ENCODE assay signal across 1 cellular context in the genomic region with DNA sequence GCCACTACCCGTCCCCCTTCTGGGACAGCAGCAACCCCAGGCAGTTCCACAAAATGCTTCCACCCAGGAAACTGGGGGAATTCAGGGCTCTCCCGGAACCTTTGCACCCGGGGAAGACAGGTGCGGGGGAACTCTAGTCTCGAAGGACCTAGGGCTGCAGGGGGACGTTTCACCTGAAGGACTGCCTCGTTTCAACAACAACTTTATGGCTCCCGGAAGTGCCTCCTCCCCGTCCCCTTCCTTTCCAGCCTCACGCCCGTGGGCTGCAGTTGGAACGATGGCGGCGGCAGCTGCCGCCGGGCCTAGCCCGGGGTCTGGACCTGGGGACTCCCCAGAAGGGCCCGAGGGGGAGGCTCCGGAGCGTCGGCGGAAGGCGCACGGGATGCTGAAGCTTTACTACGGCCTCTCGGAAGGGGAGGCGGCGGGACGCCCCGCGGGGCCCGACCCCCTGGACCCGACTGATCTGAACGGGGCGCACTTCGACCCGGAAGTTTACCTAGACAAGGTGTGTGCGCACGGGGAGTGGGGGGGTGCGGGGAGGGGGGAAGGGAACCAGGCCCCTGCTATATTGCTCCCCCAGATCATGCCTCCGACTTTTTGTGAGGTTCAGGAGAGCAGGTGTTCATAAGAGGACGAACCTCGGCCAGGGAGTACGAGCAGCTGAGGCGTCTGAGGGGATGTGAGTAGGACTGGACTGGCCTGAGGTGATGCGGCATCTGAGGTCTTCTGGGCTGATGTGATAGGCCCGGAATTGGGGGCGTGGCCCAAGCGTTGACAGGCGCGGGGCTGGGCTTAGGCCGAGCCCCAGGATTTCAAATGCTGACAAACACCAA.
A peak's percentile ranks its signal among the peaks of the same experiment; 100 is the strongest.
TF ChIP-seq lines count a peak whose summit lies in the region.

A gene (plus strand): TSS at position 241 of the 833 bp plus-strand sequence. CDS start 37 bp downstream, at position 278.

TF ChIP-seq in HepG2, 621 proteins besides CTCF, POLR2A, EP300 and RAD21 (continued from another document and continues in another):
- TF ChIP-seq, protein P1, sequence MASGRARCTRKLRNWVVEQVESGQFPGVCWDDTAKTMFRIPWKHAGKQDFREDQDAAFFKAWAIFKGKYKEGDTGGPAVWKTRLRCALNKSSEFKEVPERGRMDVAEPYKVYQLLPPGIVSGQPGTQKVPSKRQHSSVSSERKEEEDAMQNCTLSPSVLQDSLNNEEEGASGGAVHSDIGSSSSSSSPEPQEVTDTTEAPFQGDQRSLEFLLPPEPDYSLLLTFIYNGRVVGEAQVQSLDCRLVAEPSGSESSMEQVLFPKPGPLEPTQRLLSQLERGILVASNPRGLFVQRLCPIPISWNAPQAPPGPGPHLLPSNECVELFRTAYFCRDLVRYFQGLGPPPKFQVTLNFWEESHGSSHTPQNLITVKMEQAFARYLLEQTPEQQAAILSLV (CRISPR knock-in tag; IDR thresholded peaks at IDR 0.05; ENCODE audit: borderline replicate concordance): peak; percentile 78; the same call in 1 of the 2 replicates
- TF ChIP-seq ZNF724P (CRISPR knock-in tag; IDR thresholded peaks at IDR 0.05; ENCODE audit: borderline replicate concordance): no peak
- no peak for TF ChIP-seq CC2D1A (CRISPR knock-in tag; IDR thresholded peaks at IDR 0.05)
- no peak for TF ChIP-seq REXO4 (CRISPR knock-in tag; IDR thresholded peaks at IDR 0.05; ENCODE audit: borderline replicate concordance)
- TF ChIP-seq RXRA (CRISPR knock-in tag; IDR thresholded peaks at IDR 0.05): peak; percentile 63
- TF ChIP-seq, protein P2, sequence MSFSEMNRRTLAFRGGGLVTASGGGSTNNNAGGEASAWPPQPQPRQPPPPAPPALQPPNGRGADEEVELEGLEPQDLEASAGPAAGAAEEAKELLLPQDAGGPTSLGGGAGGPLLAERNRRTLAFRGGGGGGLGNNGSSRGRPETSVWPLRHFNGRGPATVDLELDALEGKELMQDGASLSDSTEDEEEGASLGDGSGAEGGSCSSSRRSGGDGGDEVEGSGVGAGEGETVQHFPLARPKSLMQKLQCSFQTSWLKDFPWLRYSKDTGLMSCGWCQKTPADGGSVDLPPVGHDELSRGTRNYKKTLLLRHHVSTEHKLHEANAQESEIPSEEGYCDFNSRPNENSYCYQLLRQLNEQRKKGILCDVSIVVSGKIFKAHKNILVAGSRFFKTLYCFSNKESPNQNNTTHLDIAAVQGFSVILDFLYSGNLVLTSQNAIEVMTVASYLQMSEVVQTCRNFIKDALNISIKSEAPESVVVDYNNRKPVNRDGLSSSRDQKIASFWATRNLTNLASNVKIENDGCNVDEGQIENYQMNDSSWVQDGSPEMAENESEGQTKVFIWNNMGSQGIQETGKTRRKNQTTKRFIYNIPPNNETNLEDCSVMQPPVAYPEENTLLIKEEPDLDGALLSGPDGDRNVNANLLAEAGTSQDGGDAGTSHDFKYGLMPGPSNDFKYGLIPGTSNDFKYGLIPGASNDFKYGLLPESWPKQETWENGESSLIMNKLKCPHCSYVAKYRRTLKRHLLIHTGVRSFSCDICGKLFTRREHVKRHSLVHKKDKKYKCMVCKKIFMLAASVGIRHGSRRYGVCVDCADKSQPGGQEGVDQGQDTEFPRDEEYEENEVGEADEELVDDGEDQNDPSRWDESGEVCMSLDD (CRISPR knock-in tag; IDR thresholded peaks at IDR 0.05; ENCODE audit: borderline replicate concordance): no peak
- TF ChIP-seq ERF (CRISPR knock-in tag; IDR thresholded peaks at IDR 0.05): peak; percentile 51; the same call in 1 of the 2 replicates
- no peak for TF ChIP-seq NCOA1 (CRISPR knock-in tag; IDR thresholded peaks at IDR 0.05)
- 0 out of 2 replicates have a peak, but pooled peaks have one; percentile 34 for TF ChIP-seq ZNF3 (CRISPR knock-in tag; IDR thresholded peaks at IDR 0.05)
- TF ChIP-seq NFE2L1 (CRISPR knock-in tag; IDR thresholded peaks at IDR 0.05; ENCODE audit: borderline replicate concordance): no peak
- peak; percentile 91 for TF ChIP-seq RBM39 (IDR thresholded peaks at IDR 0.05; ENCODE audit: low read depth, low read length, poor library complexity, severe bottlenecking)
- TF ChIP-seq, protein P3, sequence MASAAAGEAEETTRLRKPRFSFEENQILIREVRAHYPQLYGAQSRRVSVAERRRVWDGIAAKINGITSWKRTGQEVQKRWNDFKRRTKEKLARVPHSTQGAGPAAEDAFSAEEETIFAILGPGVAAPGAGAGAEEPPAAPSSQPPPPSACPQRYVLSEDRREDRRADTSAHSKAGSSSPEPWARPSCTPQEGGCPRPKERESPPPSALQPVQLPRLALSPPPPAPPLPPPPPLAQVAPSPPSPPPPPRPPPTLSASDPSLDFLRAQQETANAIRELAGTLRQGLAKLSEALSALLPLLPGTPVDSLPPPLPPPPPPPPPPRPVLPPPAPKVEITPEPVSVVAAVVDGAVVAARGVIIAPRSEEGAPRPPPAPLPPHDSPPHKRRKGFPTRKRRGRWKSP (CRISPR knock-in tag; IDR thresholded peaks at IDR 0.05): peak; percentile 55; the same call in 1 of the 2 replicates
- TF ChIP-seq EEA1 (CRISPR knock-in tag; IDR thresholded peaks at IDR 0.05; ENCODE audit: borderline replicate concordance): no peak
- no peak for TF ChIP-seq SMARCC2 (IDR thresholded peaks at IDR 0.05)
- TF ChIP-seq, protein P4, sequence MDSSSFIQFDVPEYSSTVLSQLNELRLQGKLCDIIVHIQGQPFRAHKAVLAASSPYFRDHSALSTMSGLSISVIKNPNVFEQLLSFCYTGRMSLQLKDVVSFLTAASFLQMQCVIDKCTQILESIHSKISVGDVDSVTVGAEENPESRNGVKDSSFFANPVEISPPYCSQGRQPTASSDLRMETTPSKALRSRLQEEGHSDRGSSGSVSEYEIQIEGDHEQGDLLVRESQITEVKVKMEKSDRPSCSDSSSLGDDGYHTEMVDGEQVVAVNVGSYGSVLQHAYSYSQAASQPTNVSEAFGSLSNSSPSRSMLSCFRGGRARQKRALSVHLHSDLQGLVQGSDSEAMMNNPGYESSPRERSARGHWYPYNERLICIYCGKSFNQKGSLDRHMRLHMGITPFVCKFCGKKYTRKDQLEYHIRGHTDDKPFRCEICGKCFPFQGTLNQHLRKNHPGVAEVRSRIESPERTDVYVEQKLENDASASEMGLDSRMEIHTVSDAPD (CRISPR knock-in tag; IDR thresholded peaks at IDR 0.05): no peak
- TF ChIP-seq THYN1 (CRISPR knock-in tag; IDR thresholded peaks at IDR 0.05; ENCODE audit: borderline replicate concordance, low read depth): no peak
- peak; percentile 55; the same call in 1 of the 2 replicates for TF ChIP-seq KDM3A (CRISPR knock-in tag; IDR thresholded peaks at IDR 0.05; ENCODE audit: low read depth)
- no peak for TF ChIP-seq TOPORS (CRISPR knock-in tag; IDR thresholded peaks at IDR 0.05)
- TF ChIP-seq SP1 (IDR thresholded peaks at IDR 0.05): no peak
- peak; percentile 96 for TF ChIP-seq SP1 (CRISPR knock-in tag; IDR thresholded peaks at IDR 0.05)
- no peak for TF ChIP-seq FOXM1 (CRISPR knock-in tag; IDR thresholded peaks at IDR 0.05)
- TF ChIP-seq HMG20A (CRISPR knock-in tag; IDR thresholded peaks at IDR 0.05; ENCODE audit: borderline replicate concordance): no peak
- TF ChIP-seq, protein P5, sequence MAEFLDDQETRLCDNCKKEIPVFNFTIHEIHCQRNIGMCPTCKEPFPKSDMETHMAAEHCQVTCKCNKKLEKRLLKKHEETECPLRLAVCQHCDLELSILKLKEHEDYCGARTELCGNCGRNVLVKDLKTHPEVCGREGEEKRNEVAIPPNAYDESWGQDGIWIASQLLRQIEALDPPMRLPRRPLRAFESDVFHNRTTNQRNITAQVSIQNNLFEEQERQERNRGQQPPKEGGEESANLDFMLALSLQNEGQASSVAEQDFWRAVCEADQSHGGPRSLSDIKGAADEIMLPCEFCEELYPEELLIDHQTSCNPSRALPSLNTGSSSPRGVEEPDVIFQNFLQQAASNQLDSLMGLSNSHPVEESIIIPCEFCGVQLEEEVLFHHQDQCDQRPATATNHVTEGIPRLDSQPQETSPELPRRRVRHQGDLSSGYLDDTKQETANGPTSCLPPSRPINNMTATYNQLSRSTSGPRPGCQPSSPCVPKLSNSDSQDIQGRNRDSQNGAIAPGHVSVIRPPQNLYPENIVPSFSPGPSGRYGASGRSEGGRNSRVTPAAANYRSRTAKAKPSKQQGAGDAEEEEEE (CRISPR knock-in tag; IDR thresholded peaks at IDR 0.05; ENCODE audit: borderline replicate concordance): no peak
- TF ChIP-seq, protein P6, sequence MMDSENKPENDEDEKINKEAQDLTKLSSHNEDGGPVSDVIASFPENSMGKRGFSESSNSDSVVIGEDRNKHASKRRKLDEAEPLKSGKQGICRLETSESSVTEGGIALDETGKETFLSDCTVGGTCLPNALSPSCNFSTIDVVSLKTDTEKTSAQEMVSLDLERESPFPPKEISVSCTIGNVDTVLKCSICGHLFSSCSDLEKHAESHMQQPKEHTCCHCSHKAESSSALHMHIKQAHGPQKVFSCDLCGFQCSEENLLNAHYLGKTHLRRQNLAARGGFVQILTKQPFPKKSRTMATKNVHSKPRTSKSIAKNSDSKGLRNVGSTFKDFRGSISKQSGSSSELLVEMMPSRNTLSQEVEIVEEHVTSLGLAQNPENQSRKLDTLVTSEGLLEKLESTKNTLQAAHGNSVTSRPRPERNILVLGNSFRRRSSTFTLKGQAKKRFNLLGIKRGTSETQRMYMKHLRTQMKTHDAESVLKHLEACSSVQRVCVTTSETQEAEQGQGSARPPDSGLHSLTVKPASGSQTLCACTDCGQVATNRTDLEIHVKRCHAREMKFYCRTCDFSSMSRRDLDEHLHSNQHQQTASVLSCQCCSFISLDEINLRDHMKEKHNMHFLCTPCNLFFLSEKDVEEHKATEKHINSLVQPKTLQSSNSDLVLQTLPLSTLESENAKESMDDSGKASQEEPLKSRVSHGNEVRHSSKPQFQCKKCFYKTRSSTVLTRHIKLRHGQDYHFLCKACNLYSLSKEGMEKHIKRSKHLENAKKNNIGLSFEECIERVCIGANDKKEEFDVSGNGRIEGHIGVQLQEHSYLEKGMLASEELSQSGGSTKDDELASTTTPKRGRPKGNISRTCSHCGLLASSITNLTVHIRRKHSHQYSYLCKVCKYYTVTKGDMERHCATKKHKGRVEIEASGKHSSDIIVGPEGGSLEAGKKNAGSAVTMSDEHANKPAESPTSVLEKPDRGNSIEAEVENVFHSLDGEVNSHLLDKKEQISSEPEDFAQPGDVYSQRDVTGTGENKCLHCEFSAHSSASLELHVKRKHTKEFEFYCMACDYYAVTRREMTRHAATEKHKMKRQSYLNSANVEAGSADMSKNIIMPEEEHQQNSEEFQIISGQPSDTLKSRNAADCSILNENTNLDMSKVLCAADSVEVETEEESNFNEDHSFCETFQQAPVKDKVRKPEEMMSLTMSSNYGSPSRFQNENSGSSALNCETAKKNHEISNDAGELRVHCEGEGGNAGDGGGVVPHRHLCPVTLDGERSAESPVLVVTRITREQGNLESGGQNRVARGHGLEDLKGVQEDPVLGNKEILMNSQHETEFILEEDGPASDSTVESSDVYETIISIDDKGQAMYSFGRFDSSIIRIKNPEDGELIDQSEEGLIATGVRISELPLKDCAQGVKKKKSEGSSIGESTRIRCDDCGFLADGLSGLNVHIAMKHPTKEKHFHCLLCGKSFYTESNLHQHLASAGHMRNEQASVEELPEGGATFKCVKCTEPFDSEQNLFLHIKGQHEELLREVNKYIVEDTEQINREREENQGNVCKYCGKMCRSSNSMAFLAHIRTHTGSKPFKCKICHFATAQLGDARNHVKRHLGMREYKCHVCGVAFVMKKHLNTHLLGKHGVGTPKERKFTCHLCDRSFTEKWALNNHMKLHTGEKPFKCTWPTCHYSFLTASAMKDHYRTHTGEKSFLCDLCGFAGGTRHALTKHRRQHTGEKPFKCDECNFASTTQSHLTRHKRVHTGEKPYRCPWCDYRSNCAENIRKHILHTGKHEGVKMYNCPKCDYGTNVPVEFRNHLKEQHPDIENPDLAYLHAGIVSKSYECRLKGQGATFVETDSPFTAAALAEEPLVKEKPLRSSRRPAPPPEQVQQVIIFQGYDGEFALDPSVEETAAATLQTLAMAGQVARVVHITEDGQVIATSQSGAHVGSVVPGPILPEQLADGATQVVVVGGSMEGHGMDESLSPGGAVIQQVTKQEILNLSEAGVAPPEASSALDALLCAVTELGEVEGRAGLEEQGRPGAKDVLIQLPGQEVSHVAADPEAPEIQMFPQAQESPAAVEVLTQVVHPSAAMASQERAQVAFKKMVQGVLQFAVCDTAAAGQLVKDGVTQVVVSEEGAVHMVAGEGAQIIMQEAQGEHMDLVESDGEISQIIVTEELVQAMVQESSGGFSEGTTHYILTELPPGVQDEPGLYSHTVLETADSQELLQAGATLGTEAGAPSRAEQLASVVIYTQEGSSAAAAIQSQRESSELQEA (CRISPR knock-in tag; IDR thresholded peaks at IDR 0.05; ENCODE audit: not compliant biosample characterization): no peak
- TF ChIP-seq, protein P7, sequence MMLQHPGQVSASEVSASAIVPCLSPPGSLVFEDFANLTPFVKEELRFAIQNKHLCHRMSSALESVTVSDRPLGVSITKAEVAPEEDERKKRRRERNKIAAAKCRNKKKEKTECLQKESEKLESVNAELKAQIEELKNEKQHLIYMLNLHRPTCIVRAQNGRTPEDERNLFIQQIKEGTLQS (CRISPR knock-in tag; IDR thresholded peaks at IDR 0.05): peak; percentile 51; the same call in 1 of the 2 replicates
- peak; percentile 96 for TF ChIP-seq SIN3B (IDR thresholded peaks at IDR 0.05; ENCODE audit: low read length)
- TF ChIP-seq, protein P8, sequence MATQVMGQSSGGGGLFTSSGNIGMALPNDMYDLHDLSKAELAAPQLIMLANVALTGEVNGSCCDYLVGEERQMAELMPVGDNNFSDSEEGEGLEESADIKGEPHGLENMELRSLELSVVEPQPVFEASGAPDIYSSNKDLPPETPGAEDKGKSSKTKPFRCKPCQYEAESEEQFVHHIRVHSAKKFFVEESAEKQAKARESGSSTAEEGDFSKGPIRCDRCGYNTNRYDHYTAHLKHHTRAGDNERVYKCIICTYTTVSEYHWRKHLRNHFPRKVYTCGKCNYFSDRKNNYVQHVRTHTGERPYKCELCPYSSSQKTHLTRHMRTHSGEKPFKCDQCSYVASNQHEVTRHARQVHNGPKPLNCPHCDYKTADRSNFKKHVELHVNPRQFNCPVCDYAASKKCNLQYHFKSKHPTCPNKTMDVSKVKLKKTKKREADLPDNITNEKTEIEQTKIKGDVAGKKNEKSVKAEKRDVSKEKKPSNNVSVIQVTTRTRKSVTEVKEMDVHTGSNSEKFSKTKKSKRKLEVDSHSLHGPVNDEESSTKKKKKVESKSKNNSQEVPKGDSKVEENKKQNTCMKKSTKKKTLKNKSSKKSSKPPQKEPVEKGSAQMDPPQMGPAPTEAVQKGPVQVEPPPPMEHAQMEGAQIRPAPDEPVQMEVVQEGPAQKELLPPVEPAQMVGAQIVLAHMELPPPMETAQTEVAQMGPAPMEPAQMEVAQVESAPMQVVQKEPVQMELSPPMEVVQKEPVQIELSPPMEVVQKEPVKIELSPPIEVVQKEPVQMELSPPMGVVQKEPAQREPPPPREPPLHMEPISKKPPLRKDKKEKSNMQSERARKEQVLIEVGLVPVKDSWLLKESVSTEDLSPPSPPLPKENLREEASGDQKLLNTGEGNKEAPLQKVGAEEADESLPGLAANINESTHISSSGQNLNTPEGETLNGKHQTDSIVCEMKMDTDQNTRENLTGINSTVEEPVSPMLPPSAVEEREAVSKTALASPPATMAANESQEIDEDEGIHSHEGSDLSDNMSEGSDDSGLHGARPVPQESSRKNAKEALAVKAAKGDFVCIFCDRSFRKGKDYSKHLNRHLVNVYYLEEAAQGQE (IDR thresholded peaks at IDR 0.05; ENCODE audit: borderline replicate concordance in 1 of 2, low read depth in 1 of 2, low read length in 2 of 2): no peak; a peak in 1 of 4 replicates
- TF ChIP-seq, protein P9, sequence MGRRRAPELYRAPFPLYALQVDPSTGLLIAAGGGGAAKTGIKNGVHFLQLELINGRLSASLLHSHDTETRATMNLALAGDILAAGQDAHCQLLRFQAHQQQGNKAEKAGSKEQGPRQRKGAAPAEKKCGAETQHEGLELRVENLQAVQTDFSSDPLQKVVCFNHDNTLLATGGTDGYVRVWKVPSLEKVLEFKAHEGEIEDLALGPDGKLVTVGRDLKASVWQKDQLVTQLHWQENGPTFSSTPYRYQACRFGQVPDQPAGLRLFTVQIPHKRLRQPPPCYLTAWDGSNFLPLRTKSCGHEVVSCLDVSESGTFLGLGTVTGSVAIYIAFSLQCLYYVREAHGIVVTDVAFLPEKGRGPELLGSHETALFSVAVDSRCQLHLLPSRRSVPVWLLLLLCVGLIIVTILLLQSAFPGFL (CRISPR knock-in tag; IDR thresholded peaks at IDR 0.05): no peak
